21 cellular contexts compared by ENCODE assay signal in the genomic region with DNA sequence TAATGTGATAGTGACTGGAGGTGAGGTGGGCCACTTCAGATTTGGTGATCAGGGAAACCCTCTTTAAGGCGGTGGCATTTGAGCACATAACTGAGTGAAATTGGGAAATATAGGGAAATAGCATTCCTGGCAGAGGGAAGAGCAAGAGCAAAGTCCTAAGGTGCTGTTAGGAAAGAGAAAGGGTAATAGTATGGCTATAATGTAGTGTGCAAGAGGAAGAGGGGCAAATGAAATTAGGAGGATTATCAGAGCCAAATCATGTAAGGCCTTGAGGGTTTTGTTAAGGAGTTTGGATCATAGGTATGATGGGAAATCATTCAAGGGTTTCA. TPM values are rescaled to one million over a fixed set of nuclear protein-coding genes. Genes with fewer than 3 reads are reported as not detected.
"Had no signal": no experiment of that assay in that cellular context is flagged by ENCODE, and none has a peak within 500 bp of the region (broad histone marks: within the 10 kb centered on the region; RNA-seq: fewer than 3 reads in every experiment).

No MANE protein-coding gene starts in this region.

- H3K27me3 Mint-ChIP-seq: activated CD8-positive, alpha-beta memory T cell treated with anti-CD3 and anti-CD28 coated beads, Interleukin-2, amount 10 ng/mL, durations not matched to agents 7 days and 5 days; stimulated activated naive CD8-positive, alpha-beta T cell treated with anti-CD3 and anti-CD28 coated beads, Interleukin-15, Interleukin-2, amounts not matched to agents 100 ng/mL and 50 ng/mL, for 24 hours; T-cell had no signal

- ATAC-seq: activated CD8-positive, alpha-beta memory T cell treated with anti-CD3 and anti-CD28 coated beads, Interleukin-2, amount 10 ng/mL, durations not matched to agents 7 days and 5 days; esophagus mucosa; right cardiac atrium; T-cell had no signal

- H3K4me3 Mint-ChIP-seq: activated CD8-positive, alpha-beta memory T cell treated with anti-CD3 and anti-CD28 coated beads, Interleukin-2, amount 10 ng/mL, durations not matched to agents 7 days and 5 days; activated naive CD4-positive, alpha-beta T cell treated with anti-CD3 and anti-CD28 coated beads for 36 hours; neural crest cell; stimulated activated naive CD8-positive, alpha-beta T cell treated with anti-CD3 and anti-CD28 coated beads, Interleukin-15, Interleukin-2, amounts not matched to agents 100 ng/mL and 50 ng/mL, for 24 hours; T-cell had no signal

- H3K27ac Mint-ChIP-seq: activated CD8-positive, alpha-beta memory T cell treated with anti-CD3 and anti-CD28 coated beads, Interleukin-2, amount 10 ng/mL, durations not matched to agents 7 days and 5 days; activated naive CD4-positive, alpha-beta T cell treated with anti-CD3 and anti-CD28 coated beads for 36 hours; activated T-helper 2 cell treated with anti-CD3 and anti-CD28 coated beads, Interferon-gamma antibody, Interleukin-2, Interleukin-4, amounts not matched to agents 10 μg/mL and 5 μg/mL and 100 μg/mL, durations not matched to agents 14 hours and 24 hours and 36 hours; stimulated activated naive CD8-positive, alpha-beta T cell treated with anti-CD3 and anti-CD28 coated beads, Interleukin-15, Interleukin-2, amounts not matched to agents 100 ng/mL and 50 ng/mL, for 24 hours; T-cell had no signal

- H3K4me1 ChIP-seq: prostate gland, suprapubic skin, upper lobe of left lung had no signal

- H3K9me3 ChIP-seq: prostate gland, suprapubic skin, upper lobe of left lung had no signal

- H3K27ac ChIP-seq: prostate gland, suprapubic skin, upper lobe of left lung had no signal

- H3K36me3 ChIP-seq: prostate gland, suprapubic skin had no signal

- FAIRE-seq: colon had no signal

- DNase-seq: activated CD4-positive, CD25-positive, alpha-beta regulatory T cell treated with anti-CD3 and anti-CD28 coated beads, Interleukin-2, amount 50 U/mL, for 72 hours; activated CD8-positive, alpha-beta memory T cell treated with anti-CD3 and anti-CD28 coated beads, Interleukin-2, amount 10 ng/mL, durations not matched to agents 7 days and 5 days; activated naive CD4-positive, alpha-beta T cell treated with anti-CD3 and anti-CD28 coated beads for 36 hours; activated T-cell treated with anti-CD3 and anti-CD28 coated beads, Interleukin-2, amount 50 U/mL, for 1 hour; mesendoderm; right cardiac atrium; T-cell; T-helper 9 cell; upper lobe of left lung had no signal

- H3K4me3 ChIP-seq: prostate gland, suprapubic skin, upper lobe of left lung had no signal

- H3K4me1 Mint-ChIP-seq: activated CD8-positive, alpha-beta memory T cell treated with anti-CD3 and anti-CD28 coated beads, Interleukin-2, amount 10 ng/mL, durations not matched to agents 7 days and 5 days; T-cell had no signal

- H3K9me3 Mint-ChIP-seq: activated naive CD4-positive, alpha-beta T cell treated with anti-CD3 and anti-CD28 coated beads for 36 hours; activated T-helper 2 cell treated with anti-CD3 and anti-CD28 coated beads, Interferon-gamma antibody, Interleukin-2, Interleukin-4, amounts not matched to agents 10 μg/mL and 5 μg/mL and 100 μg/mL, durations not matched to agents 14 hours and 24 hours and 36 hours; neural crest cell; stimulated activated naive CD8-positive, alpha-beta T cell treated with anti-CD3 and anti-CD28 coated beads, Interleukin-15, Interleukin-2, amounts not matched to agents 100 ng/mL and 50 ng/mL, for 24 hours; T-cell had no signal

- H3K27me3 ChIP-seq: suprapubic skin, upper lobe of left lung had no signal

RNA-seq across cellular contexts. Expression of a gene that starts 27.8 kb away (rescaled TPM):
- total RNA-seq: activated naive CD4-positive, alpha-beta T cell treated with anti-CD3 and anti-CD28 coated beads for 36 hours; activated T-helper 2 cell treated with anti-CD3 and anti-CD28 coated beads, Interferon-gamma antibody, Interleukin-2, Interleukin-4, amounts not matched to agents 10 μg/mL and 5 μg/mL and 100 μg/mL, durations not matched to agents 14 hours and 24 hours and 36 hours; cardiac septum; esophagus mucosa; lower leg skin had no signal

RNA-seq across cellular contexts. Expression of a gene that starts 40.9 kb away (rescaled TPM):
- total RNA-seq: activated CD8-positive, alpha-beta memory T cell treated with anti-CD3 and anti-CD28 coated beads, Interleukin-2, amount 10 ng/mL, durations not matched to agents 7 days and 5 days; activated naive CD4-positive, alpha-beta T cell treated with anti-CD3 and anti-CD28 coated beads for 36 hours; activated T-helper 2 cell treated with anti-CD3 and anti-CD28 coated beads, Interferon-gamma antibody, Interleukin-2, Interleukin-4, amounts not matched to agents 10 μg/mL and 5 μg/mL and 100 μg/mL, durations not matched to agents 14 hours and 24 hours and 36 hours; cardiac septum; esophagus mucosa; glomerular endothelial cell; kidney epithelial cell; osteoblast; prostate gland; right cardiac atrium; T-cell; upper lobe of left lung had no signal
- polyA plus RNA-seq: right cardiac atrium had no signal
